23 cellular contexts compared by ENCODE assay signal in the genomic region with DNA sequence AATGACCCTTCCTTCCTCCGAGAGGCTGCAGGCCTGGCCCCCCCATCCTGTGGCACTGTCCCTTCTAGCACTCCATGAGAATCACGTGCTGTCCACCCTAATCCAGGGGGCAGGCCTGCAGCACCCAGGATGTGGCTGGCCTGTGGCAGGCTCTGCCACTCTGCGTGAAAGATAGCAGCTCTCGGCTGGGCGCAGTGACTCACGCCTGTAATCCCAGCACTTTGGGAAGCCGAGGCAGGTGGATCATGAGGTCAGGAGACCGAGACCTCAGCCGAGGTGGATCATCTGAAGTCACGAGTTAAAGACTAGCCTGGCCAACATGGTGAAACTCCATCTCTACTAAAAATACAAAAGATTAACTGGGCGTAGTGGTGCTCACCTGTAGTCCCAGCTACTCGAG. TPM values are rescaled to one million over a fixed set of nuclear protein-coding genes. Genes with fewer than 3 reads are reported as not detected.
"Had no signal": no experiment of that assay in that cellular context is flagged by ENCODE, and none has a peak within 500 bp of the region (broad histone marks: within the 10 kb centered on the region; RNA-seq: fewer than 3 reads in every experiment).

No MANE protein-coding gene starts in this region.

- DNase-seq: activated CD4-positive, alpha-beta T cell treated with anti-CD3 and anti-CD28 coated beads for 1 hour; activated CD8-positive, alpha-beta memory T cell treated with anti-CD3 and anti-CD28 coated beads for 24 hours; activated effector memory CD4-positive, alpha-beta T cell treated with anti-CD3 and anti-CD28 coated beads, Interleukin-2, amount 50 U/mL, for 16 hours; activated T-cell treated with anti-CD3 and anti-CD28 coated beads, Interleukin-2, amount 50 U/mL, for 72 hours; body of pancreas; central memory CD4-positive, alpha-beta T cell; erythroblast; foreskin melanocyte; immature natural killer cell; kidney glomerular epithelial cell; left ventricle myocardium inferior; mammary epithelial cell; mucosa of descending colon; naive B cell; posterior cingulate gyrus; sigmoid colon; stimulated activated CD4-positive, alpha-beta T cell treated with anti-CD3 and anti-CD28 coated beads, Interleukin-4, amount 100 ng/mL, for 4 hours; stimulated activated naive B cell treated with anti-CD40 and anti-IgM and Interleukin-4, amounts not matched to agents 10 μg/mL and 1 μg/mL and 100 μg/mL, for 72 hours; T-helper 1 cell had no signal

- H3K27ac Mint-ChIP-seq: activated naive CD4-positive, alpha-beta T cell treated with anti-CD3 and anti-CD28 coated beads, Interleukin-2, amount 50 U/mL, for 72 hours; activated T-cell treated with anti-CD3 and anti-CD28 coated beads, Interleukin-2, amount 50 U/mL, for 72 hours; immature natural killer cell; stimulated activated naive B cell treated with anti-CD40 and anti-IgM and Interleukin-4, amounts not matched to agents 10 μg/mL and 1 μg/mL and 100 μg/mL, for 72 hours had no signal

- H3K4me3 ChIP-seq: body of pancreas, left ventricle myocardium inferior, mucosa of descending colon, sigmoid colon had no signal

- H3K27ac ChIP-seq: body of pancreas, left ventricle myocardium inferior, sigmoid colon had no signal

- H3K36me3 Mint-ChIP-seq: activated naive CD4-positive, alpha-beta T cell treated with anti-CD3 and anti-CD28 coated beads, Interleukin-2, amount 50 U/mL, for 72 hours; immature natural killer cell; naive B cell had no signal

- H3K9me3 Mint-ChIP-seq: activated naive CD4-positive, alpha-beta T cell treated with anti-CD3 and anti-CD28 coated beads, Interleukin-2, amount 50 U/mL, for 72 hours; activated T-cell treated with anti-CD3 and anti-CD28 coated beads, Interleukin-2, amount 50 U/mL, for 72 hours; immature natural killer cell; stimulated activated naive B cell treated with anti-CD40 and anti-IgM and Interleukin-4, amounts not matched to agents 10 μg/mL and 1 μg/mL and 100 μg/mL, for 72 hours had no signal

- H3K4me3 Mint-ChIP-seq: activated T-cell treated with anti-CD3 and anti-CD28 coated beads, Interleukin-2, amount 50 U/mL, for 72 hours; immature natural killer cell; naive B cell; stimulated activated naive B cell treated with anti-CD40 and anti-IgM and Interleukin-4, amounts not matched to agents 10 μg/mL and 1 μg/mL and 100 μg/mL, for 72 hours had no signal

- H3K4me1 ChIP-seq: body of pancreas, left ventricle myocardium inferior, sigmoid colon had no signal

- H3K9me3 ChIP-seq: body of pancreas, left ventricle myocardium inferior, mucosa of descending colon, sigmoid colon had no signal

- H3K36me3 ChIP-seq: left ventricle myocardium inferior, sigmoid colon had no signal

- H3K4me1 Mint-ChIP-seq: immature natural killer cell had no signal

RNA-seq across cellular contexts. Expression of a gene that starts 24.5 kb away (rescaled TPM):
- total RNA-seq: activated naive CD4-positive, alpha-beta T cell treated with anti-CD3 and anti-CD28 coated beads, Interleukin-2, amount 50 U/mL, for 72 hours; activated T-cell treated with anti-CD3 and anti-CD28 coated beads, Interleukin-2, amount 50 U/mL, for 72 hours; body of pancreas; left ventricle myocardium inferior; mammary epithelial cell; mucosa of descending colon; renal cortical epithelial cell; sigmoid colon; urinary bladder had no signal
- polyA plus RNA-seq: immature natural killer cell, mammary epithelial cell, sigmoid colon, thymus, urinary bladder had no signal
